Comparison of ENCODE assay signal across 16 cellular contexts in the genomic region with DNA sequence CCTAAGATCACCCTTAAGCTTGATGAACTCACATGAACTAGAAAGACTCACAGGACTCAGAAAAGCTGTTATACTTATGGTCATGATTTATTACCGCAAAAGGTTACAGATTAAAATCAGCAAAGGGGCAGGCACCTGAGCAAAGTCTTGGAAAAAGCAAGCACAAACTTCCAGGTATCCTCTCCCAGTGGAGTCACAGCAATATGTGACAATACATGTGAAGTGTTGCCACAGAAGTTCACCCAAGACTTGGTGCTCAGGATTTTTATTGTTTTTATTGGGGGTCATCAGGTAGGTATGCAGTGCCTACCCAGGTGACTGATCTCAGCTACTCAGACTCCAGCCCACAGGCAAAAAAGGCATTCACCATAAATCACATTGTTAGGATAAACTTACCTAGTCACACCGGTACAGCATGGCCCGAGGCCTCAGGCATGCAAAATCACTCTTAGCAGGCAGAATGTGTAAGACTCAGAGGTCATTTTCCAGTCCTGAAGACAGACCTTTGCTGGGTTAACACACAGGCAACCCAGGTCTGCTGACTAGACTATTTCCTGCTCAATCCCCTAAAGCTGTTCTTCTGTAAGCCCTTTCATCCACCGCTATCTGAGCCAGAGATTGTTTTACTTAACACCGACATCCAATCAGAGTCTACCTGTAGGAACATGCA. TPM values are rescaled to one million over a fixed set of nuclear protein-coding genes. Genes with fewer than 3 reads are reported as not detected.
A peak's percentile ranks its signal among the peaks of the same experiment; 100 is the strongest.
DNase-seq lines count a peak whose midpoint lies in the region; ATAC-seq, FAIRE-seq and TF ChIP-seq lines count a peak whose summit lies in the region.
"Had no signal": no experiment of that assay in that cellular context is flagged by ENCODE, and none has a peak within 500 bp of the region (broad histone marks: within the 10 kb centered on the region; RNA-seq: fewer than 3 reads in every experiment).

No MANE protein-coding gene starts in this region.

- intact Hi-C loops in colonic mucosa (cut with DNase I), result no loop called here
- intact Hi-C loops in prostate gland (cut with DNase I), result no loop called here

- no peak for FAIRE-seq in A549 (lab: Jason Lieb, UNC)
- FAIRE-seq in GM12891 (lab: Jason Lieb, UNC), result no peak

- H3K9ac ChIP-seq in colonic mucosa (ENCODE audit: low read depth in 2 of 2, low read length in 2 of 2), result peak overlapping the region in 1 of 2 donors; percentile 38

- no peak for TF ChIP-seq EP300 in A549 (IDR thresholded peaks at IDR 0.05)

- WGBS in A549 (ENCODE audit: missing lambda C conversion rate), result 97% methylated on average over 4 of the region's 5 CpGs
- 41% methylated on average over 5 of the region's 5 CpGs for whole genome bisulfite sequencing in prostate gland

- H3K4me2 ChIP-seq in A549, result no peak overlapping the region

- peak in 1 of 2 experiments; percentile 7 for DNase-seq in A549 (ENCODE audit: low read depth in 1 of 2, low spot score in 1 of 2)
- DNase-seq in M059J (ENCODE audit: low read depth), result peak; percentile 87
- DNase-seq in colonic mucosa, result peak; percentile 23
- peak; percentile 93 for DNase-seq in kidney tubule cell (ENCODE audit: low spot score)
- no peak for DNase-seq in HCEC 1CT
- DNase-seq in GM12891 (ENCODE audit: insufficient read length, low spot score), result no peak
- no peak for DNase-seq in prostate gland (ENCODE audit: low spot score)
- DNase-seq in effector CD4-positive, alpha-beta T cell, result no peak
- DNase-seq: CD8-positive, alpha-beta T cell; esophagus squamous epithelium; MV-4-11; NCI-H2081 treated with DMSO at 0.1 percent for 48 hours; NCI-H774; occipital lobe; stimulated activated CD4-positive, alpha-beta T cell treated with anti-CD3 and anti-CD28 coated beads, Interleukin-4, amount 100 ng/mL, for 1 hour had no signal

- POLR2A ChIA-PET in A549 (lab: Yijun Ruan, JAX), result no interaction called here

- H3K27ac ChIP-seq in A549, result no peak overlapping the region
- H3K27ac ChIP-seq in colonic mucosa, result no peak overlapping the region
- no peak overlapping the region for H3K27ac ChIP-seq in prostate gland
- H3K27ac ChIP-seq: esophagus squamous epithelium, suprapubic skin had no signal

- H3K4me1 ChIP-seq in A549 (peaks cover 18% of the 10 kb centered on the region), colonic mucosa (no peaks in the 10 kb centered on the region), prostate gland (replicated peaks) (no peaks in the 10 kb centered on the region)
- H3K4me1 ChIP-seq: suprapubic skin had no signal

- H3K9me3 ChIP-seq in A549 (no peaks in the 10 kb centered on the region), colonic mucosa (no peaks in the 10 kb centered on the region), prostate gland (no peaks in the 10 kb centered on the region)
- H3K9me3 ChIP-seq: esophagus squamous epithelium, suprapubic skin had no signal

- CTCF ChIA-PET in A549 (lab: Yijun Ruan, JAX), result no interaction called here

- no peak overlapping the region for H3K4me3 ChIP-seq in A549
- no peak overlapping the region for H3K4me3 ChIP-seq in colonic mucosa
- no peak overlapping the region for H3K4me3 ChIP-seq in prostate gland
- H3K4me3 ChIP-seq: esophagus squamous epithelium, suprapubic skin had no signal

- no peak for TF ChIP-seq CTCF in A549 (IDR thresholded peaks at IDR 0.05)
- no peak for TF ChIP-seq CTCF in colonic mucosa (IDR thresholded peaks at IDR 0.05)
- no peak for TF ChIP-seq CTCF in prostate gland (IDR thresholded peaks at IDR 0.05)

- TF ChIP-seq POLR2A in A549 (IDR thresholded peaks at IDR 0.05; ENCODE audit: low read length), result no peak
- no peak for TF ChIP-seq POLR2A in GM12891 (IDR thresholded peaks at IDR 0.05; ENCODE audit: low read depth, low read length)
- TF ChIP-seq POLR2A in prostate gland (IDR thresholded peaks at IDR 0.05), result no peak

- no peaks in the 10 kb centered on the region for H3K27me3 ChIP-seq in colonic mucosa
- H3K27me3 ChIP-seq in prostate gland (replicated peaks; ENCODE audit: insufficient read depth), result no peaks in the 10 kb centered on the region
- H3K27me3 ChIP-seq: suprapubic skin had no signal

- H3K36me3 ChIP-seq in colonic mucosa (no peaks in the 10 kb centered on the region), prostate gland (no peaks in the 10 kb centered on the region)
- H3K36me3 ChIP-seq: esophagus squamous epithelium, suprapubic skin had no signal

- no peak for TF ChIP-seq RAD21 in A549 (conservative IDR thresholded peaks at IDR 0.05 in 1 of 2, IDR thresholded peaks at IDR 0.05 in 1 of 2)

- ATAC-seq in A549, result no peak
- ATAC-seq: CD8-positive, alpha-beta T cell had no signal

TF ChIP-seq in A549, 52 proteins besides CTCF, POLR2A, EP300 and RAD21:
- TF ChIP-seq MAFK (IDR thresholded peaks at IDR 0.05; ENCODE audit: partially characterized antibody) (peak; percentile 52), HOXB13 (CRISPR knock-in tag; IDR thresholded peaks at IDR 0.05; ENCODE audit: low read depth) (no peak)

TF ChIP-seq in GM12891, 5 proteins besides CTCF, POLR2A, EP300 and RAD21:
- TF ChIP-seq PAX5 (IDR thresholded peaks at IDR 0.05; ENCODE audit: insufficient read depth, low read length, severe bottlenecking) (no peak), SPI1 (IDR thresholded peaks at IDR 0.05; ENCODE audit: low read depth, low read length) (no peak), POU2F2 (IDR thresholded peaks at IDR 0.05; ENCODE audit: low read depth, low read length) (no peak), POLR2AphosphoS5 (IDR thresholded peaks at IDR 0.05; ENCODE audit: low read depth, low read length) (no peak), TAF1 (IDR thresholded peaks at IDR 0.05; ENCODE audit: low read depth, low read length) (no peak)
TF ChIP-seq in GM12891: peak in this region for 0.

RNA-seq across cellular contexts. Expression of a gene that starts 55.6 kb away (rescaled TPM):
- polyA plus RNA-seq in A549 (2011; rRNA removed) (14.7 and 20.6 TPM in 2 replicates), A549 (2017; fragmentation: RNase III; extraction: RNeasy Plus Mini Kit Qiagen cat#74134 plus additional on column Dnase treatment) (13.7 to 15.2 TPM (median 14.8 TPM) in 3 replicates)
- polyA plus RNA-seq in A549 (2012; cell fraction: cytosol; rRNA removed), result 3.0 and 3.1 TPM in 2 replicates
- polyA plus RNA-seq in A549 (2012; cell fraction: nucleus; rRNA removed), result 1.7 and 2.4 TPM in 2 replicates
- 3.7 and 4.5 TPM in 2 replicates for polyA minus RNA-seq in A549 (2011; rRNA and poly(A)+ RNA removed)
- 41.3 and 45.5 TPM in 2 replicates for total RNA-seq in M059J (2014; rRNA removed; shearing (Covaris generic))
- total RNA-seq in colonic mucosa (10 to 100 TPM; 13.9 to 16.9 TPM), prostate gland (10 to 100 TPM; 10.7 to 25.2 TPM)
- polyA plus RNA-seq in GM12891 (2012; ENCODE audit: low read depth, missing spikeins), result 3.8 TPM

Comparison
In these comparisons a context has a peak if more than half of its experiments do, and no peak if none do; other contexts are left out.
1. DNase-seq: peak in M059J (single experiment), colonic mucosa (single experiment) and kidney tubule cell (single experiment); none in HCEC 1CT (single experiment), GM12891 (single experiment), prostate gland (single experiment) and effector CD4-positive, alpha-beta T cell (single experiment).